38 cellular contexts compared by ENCODE assay signal in genomic region chr2:240741091-240741490, GRCh38. TPM values are rescaled to one million over a fixed set of nuclear protein-coding genes. Genes with fewer than 3 reads are reported as not detected.
"Had no signal": no experiment of that assay in that cellular context is flagged by ENCODE, and none has a peak within 500 bp of the region (broad histone marks: within the 10 kb centered on the region; RNA-seq: fewer than 3 reads in every experiment).

No MANE protein-coding gene starts in this region.

- H3K36me3 ChIP-seq: adrenal gland, ascending aorta, breast epithelium, cardiac muscle cell, colonic mucosa, esophagus squamous epithelium, gastroesophageal sphincter, heart right ventricle had no signal

- H3K9me3 ChIP-seq: adrenal gland, ascending aorta, breast epithelium, colonic mucosa, esophagus squamous epithelium, gastroesophageal sphincter, heart right ventricle had no signal

- H3K36me3 Mint-ChIP-seq: activated CD4-positive, alpha-beta memory T cell treated with anti-CD3 and anti-CD28 coated beads for 36 hours; activated naive CD4-positive, alpha-beta T cell treated with anti-CD3 and anti-CD28 coated beads, Interleukin-2, amount 50 U/mL, for 72 hours had no signal

- H3K4me3 Mint-ChIP-seq: activated CD4-positive, alpha-beta memory T cell treated with anti-CD3 and anti-CD28 coated beads for 36 hours; activated CD4-positive, alpha-beta T cell treated with anti-CD3 and anti-CD28 coated beads for 36 hours; activated CD4-positive, alpha-beta T cell treated with anti-CD3 and anti-CD28 coated beads, Interleukin-2, amount 10 ng/mL, durations not matched to agents 24 days and 14 days; activated T-cell treated with anti-CD3 and anti-CD28 coated beads, Interleukin-2, amount 50 U/mL, for 4 hours; activated T-helper 17 cell treated with anti-CD3 and anti-CD28 coated beads, Interleukin-2, amount 50 U/mL, for 72 hours; brain; T-helper 17 cell; T-helper 2 cell treated with Interferon-gamma antibody and Interleukin-4, amounts not matched to agents 5 μg/mL and 100 μg/mL, for 36 hours had no signal

- ATAC-seq: activated CD4-positive, alpha-beta T cell treated with anti-CD3 and anti-CD28 coated beads for 36 hours; activated naive CD4-positive, alpha-beta T cell treated with anti-CD3 and anti-CD28 coated beads, Interleukin-2, amount 50 U/mL, for 72 hours; activated naive CD8-positive, alpha-beta T cell treated with anti-CD3 and anti-CD28 coated beads, Interleukin-2, amount 50 U/mL, for 24 hours; activated T-cell treated with anti-CD3 and anti-CD28 coated beads, Interleukin-2, amount 50 U/mL, for 4 hours; activated T-helper 17 cell treated with anti-CD3 and anti-CD28 coated beads, Interleukin-2, amount 50 U/mL, for 72 hours; gastroesophageal sphincter; heart right ventricle; T-helper 17 cell had no signal

- H3K4me3 ChIP-seq: adrenal gland, ascending aorta, breast epithelium, cardiac muscle cell, colonic mucosa, esophagus squamous epithelium, gastroesophageal sphincter, heart right ventricle had no signal

- H3K9me3 Mint-ChIP-seq: activated CD4-positive, alpha-beta memory T cell treated with anti-CD3 and anti-CD28 coated beads for 36 hours; activated CD4-positive, alpha-beta T cell treated with anti-CD3 and anti-CD28 coated beads, Interleukin-2, amount 10 ng/mL, durations not matched to agents 24 days and 14 days; activated naive CD4-positive, alpha-beta T cell treated with anti-CD3 and anti-CD28 coated beads, Interleukin-2, amount 50 U/mL, for 72 hours; activated naive CD8-positive, alpha-beta T cell treated with anti-CD3 and anti-CD28 coated beads, Interleukin-2, amount 50 U/mL, for 24 hours; activated T-cell treated with anti-CD3 and anti-CD28 coated beads, Interleukin-2, amount 50 U/mL, for 4 hours; activated T-helper 17 cell treated with anti-CD3 and anti-CD28 coated beads, Interleukin-2, amount 50 U/mL, for 72 hours; brain; T-helper 2 cell treated with Interferon-gamma antibody and Interleukin-4, amounts not matched to agents 5 μg/mL and 100 μg/mL, for 36 hours had no signal

- H3K27me3 ChIP-seq: adrenal gland, ascending aorta, cardiac muscle cell, colonic mucosa had no signal

- H3K27ac Mint-ChIP-seq: activated CD4-positive, alpha-beta memory T cell treated with anti-CD3 and anti-CD28 coated beads for 36 hours; activated CD4-positive, alpha-beta T cell treated with anti-CD3 and anti-CD28 coated beads for 36 hours; activated CD4-positive, alpha-beta T cell treated with anti-CD3 and anti-CD28 coated beads, Interleukin-2, amount 10 ng/mL, durations not matched to agents 24 days and 14 days; activated naive CD4-positive, alpha-beta T cell treated with anti-CD3 and anti-CD28 coated beads, Interleukin-2, amount 50 U/mL, for 72 hours; activated naive CD8-positive, alpha-beta T cell treated with anti-CD3 and anti-CD28 coated beads, Interleukin-2, amount 50 U/mL, for 24 hours; activated T-helper 17 cell treated with anti-CD3 and anti-CD28 coated beads, Interleukin-2, amount 50 U/mL, for 72 hours; T-helper 2 cell treated with Interferon-gamma antibody and Interleukin-4, amounts not matched to agents 5 μg/mL and 100 μg/mL, for 36 hours had no signal

- H3K4me1 ChIP-seq: adrenal gland, ascending aorta, breast epithelium, colonic mucosa, esophagus squamous epithelium, gastroesophageal sphincter, heart right ventricle had no signal

- DNase-seq: activated CD4-positive, alpha-beta memory T cell treated with anti-CD3 and anti-CD28 coated beads for 36 hours; activated CD4-positive, alpha-beta T cell treated with anti-CD3 and anti-CD28 coated beads for 36 hours; activated CD4-positive, alpha-beta T cell treated with anti-CD3 and anti-CD28 coated beads, Interleukin-2, amount 10 ng/mL, durations not matched to agents 24 days and 14 days; activated CD4-positive, CD25-positive, alpha-beta regulatory T cell; activated CD4-positive, CD25-positive, alpha-beta regulatory T cell treated with anti-CD3 and anti-CD28 coated beads, Interleukin-2, amount 50 U/mL, for 72 hours; activated CD8-positive, alpha-beta memory T cell treated with anti-CD3 and anti-CD28 coated beads for 24 hours; activated effector memory CD4-positive, alpha-beta T cell treated with Interleukin-2 at 50 U/mL for 16 hours; activated gamma-delta T cell treated with Interleukin-2 at 50 U/mL for 16 hours; activated naive CD4-positive, alpha-beta T cell treated with Interleukin-2 at 50 U/mL for 16 hours; activated naive CD8-positive, alpha-beta T cell treated with anti-CD3 and anti-CD28 coated beads, Interleukin-2, amount 50 U/mL, for 24 hours; activated T-cell treated with anti-CD3 and anti-CD28 coated beads, Interleukin-2, amount 50 U/mL, for 4 hours; adrenal gland; central memory CD4-positive, alpha-beta T cell; cerebellar nuclear complex; colonic mucosa; effector CD8-positive, alpha-beta T cell; esophagus squamous epithelium; foreskin melanocyte; heart right ventricle; T-helper 1 cell; T-helper 17 cell; T1000 had no signal

- FAIRE-seq: endometrium, endothelial cell of umbilical vein had no signal

- H3K27ac ChIP-seq: adrenal gland, ascending aorta, breast epithelium, cardiac muscle cell, colonic mucosa, epithelial cell of prostate, esophagus squamous epithelium, gastroesophageal sphincter, heart right ventricle had no signal

- H3K27me3 Mint-ChIP-seq: activated CD4-positive, alpha-beta memory T cell treated with anti-CD3 and anti-CD28 coated beads for 36 hours; activated CD4-positive, alpha-beta T cell treated with anti-CD3 and anti-CD28 coated beads for 36 hours; activated CD4-positive, alpha-beta T cell treated with anti-CD3 and anti-CD28 coated beads, Interleukin-2, amount 10 ng/mL, durations not matched to agents 24 days and 14 days; activated naive CD8-positive, alpha-beta T cell treated with anti-CD3 and anti-CD28 coated beads, Interleukin-2, amount 50 U/mL, for 24 hours; activated T-helper 17 cell treated with anti-CD3 and anti-CD28 coated beads, Interleukin-2, amount 50 U/mL, for 72 hours had no signal

- H3K4me1 Mint-ChIP-seq: activated CD4-positive, alpha-beta T cell treated with anti-CD3 and anti-CD28 coated beads, Interleukin-2, amount 10 ng/mL, durations not matched to agents 24 days and 14 days; brain had no signal

RNA-seq across cellular contexts. Expression of gene AQP12A, which starts 49.4 kb away (rescaled TPM):
- total RNA-seq: activated CD4-positive, alpha-beta memory T cell treated with anti-CD3 and anti-CD28 coated beads for 36 hours; activated CD4-positive, alpha-beta T cell treated with anti-CD3 and anti-CD28 coated beads for 36 hours; activated CD4-positive, alpha-beta T cell treated with anti-CD3 and anti-CD28 coated beads, Interleukin-2, amount 10 ng/mL, durations not matched to agents 24 days and 14 days; activated naive CD4-positive, alpha-beta T cell treated with anti-CD3 and anti-CD28 coated beads, Interleukin-2, amount 50 U/mL, for 72 hours; activated T-cell treated with anti-CD3 and anti-CD28 coated beads, Interleukin-2, amount 50 U/mL, for 4 hours; activated T-helper 17 cell treated with anti-CD3 and anti-CD28 coated beads, Interleukin-2, amount 50 U/mL, for 72 hours; adrenal gland; ascending aorta; breast epithelium; cardiac muscle cell; dermis microvascular lymphatic vessel endothelial cell; endothelial cell of umbilical vein; esophagus squamous epithelium; fibroblast of lung; fibroblast of villous mesenchyme; gastroesophageal sphincter; glomerular endothelial cell; heart right ventricle; T-helper 17 cell had no signal
- polyA plus RNA-seq: adrenal gland, cardiac muscle cell, endothelial cell of umbilical vein, esophagus, fibroblast of lung, heart right ventricle had no signal

RNA-seq across cellular contexts. Expression of gene AQP12B, which starts 58.4 kb away (rescaled TPM):
- total RNA-seq: activated CD4-positive, alpha-beta memory T cell treated with anti-CD3 and anti-CD28 coated beads for 36 hours; activated CD4-positive, alpha-beta T cell treated with anti-CD3 and anti-CD28 coated beads for 36 hours; activated CD4-positive, alpha-beta T cell treated with anti-CD3 and anti-CD28 coated beads, Interleukin-2, amount 10 ng/mL, durations not matched to agents 24 days and 14 days; activated naive CD4-positive, alpha-beta T cell treated with anti-CD3 and anti-CD28 coated beads, Interleukin-2, amount 50 U/mL, for 72 hours; activated T-cell treated with anti-CD3 and anti-CD28 coated beads, Interleukin-2, amount 50 U/mL, for 4 hours; activated T-helper 17 cell treated with anti-CD3 and anti-CD28 coated beads, Interleukin-2, amount 50 U/mL, for 72 hours; adrenal gland; ascending aorta; breast epithelium; cardiac muscle cell; dermis microvascular lymphatic vessel endothelial cell; endothelial cell of umbilical vein; esophagus squamous epithelium; fibroblast of lung; fibroblast of villous mesenchyme; gastroesophageal sphincter; glomerular endothelial cell; heart right ventricle; T-helper 17 cell had no signal
- polyA plus RNA-seq: cardiac muscle cell, endothelial cell of umbilical vein, esophagus, fibroblast of lung had no signal
